In genomic region chr19:38729653-38730469, GRCh38 we compare ENCODE assay signal across 9 cellular contexts. TPM values are rescaled to one million over a fixed set of nuclear protein-coding genes. Genes with fewer than 3 reads are reported as not detected.
DNase-seq lines count a peak whose midpoint lies in the region; ATAC-seq lines count a peak whose summit lies in the region.
"Had no signal": no experiment of that assay in that cellular context is flagged by ENCODE, and none has a peak within 500 bp of the region (broad histone marks: within the 10 kb centered on the region; RNA-seq: fewer than 3 reads in every experiment).

No MANE protein-coding gene starts in this region.

- no peaks in the 10 kb centered on the region for H3K9me3 Mint-ChIP-seq in activated CD4-positive, alpha-beta T cell treated with anti-CD3 and anti-CD28 coated beads, Interleukin-2, amount 10 ng/mL, durations not matched to agents 7 days and 5 days
- H3K9me3 Mint-ChIP-seq in stimulated activated memory B cell treated with anti-CD40 and anti-IgM and Interleukin-4, amounts not matched to agents 10 μg/mL and 1 μg/mL and 100 μg/mL, for 72 hours, result no peaks in the 10 kb centered on the region

- DNase-seq in NK-92 treated with Interleukin-12 subunit alpha and Interleukin-12 subunit beta, amount 100 ng/mL, for 24 hours (lab: John Stamatoyannopoulos, UW), result peak; percentile 34
- DNase-seq in NK-92 (lab: John Stamatoyannopoulos, UW; ENCODE audit: unreplicated experiment) (no peak), NCI-H2171 treated with DMSO at 0.1 percent for 48 hours (lab: John Stamatoyannopoulos, UW) (peak; percentile 28), dermis blood vessel endothelial cell (peak; percentile 75), mucosa of gallbladder (ENCODE audit: low spot score) (peak; percentile 79)
- peak; percentile 80 for DNase-seq in activated CD4-positive, alpha-beta T cell treated with anti-CD3 and anti-CD28 coated beads, Interleukin-2, amount 10 ng/mL, durations not matched to agents 7 days and 5 days

- CTCF ChIA-PET in activated CD4-positive, alpha-beta T cell treated with anti-CD3 and anti-CD28 coated beads, Interleukin-2, amount 10 ng/mL, durations not matched to agents 7 days and 5 days (lab: Charles Lee), result no interaction called here

- no peaks in the 10 kb centered on the region for H3K27me3 Mint-ChIP-seq in activated CD4-positive, alpha-beta T cell treated with anti-CD3 and anti-CD28 coated beads, Interleukin-2, amount 10 ng/mL, durations not matched to agents 7 days and 5 days
- no peaks in the 10 kb centered on the region for H3K27me3 Mint-ChIP-seq in stimulated activated memory B cell treated with anti-CD40 and anti-IgM and Interleukin-4, amounts not matched to agents 10 μg/mL and 1 μg/mL and 100 μg/mL, for 72 hours

- peak overlapping the region; percentile 78 for H3K27ac Mint-ChIP-seq in activated CD4-positive, alpha-beta T cell treated with anti-CD3 and anti-CD28 coated beads, Interleukin-2, amount 10 ng/mL, durations not matched to agents 7 days and 5 days
- peak overlapping the region; percentile 38 for H3K27ac Mint-ChIP-seq in stimulated activated memory B cell treated with anti-CD40 and anti-IgM and Interleukin-4, amounts not matched to agents 10 μg/mL and 1 μg/mL and 100 μg/mL, for 72 hours

- POLR2A ChIA-PET in activated CD4-positive, alpha-beta T cell treated with anti-CD3 and anti-CD28 coated beads, Interleukin-2, amount 10 ng/mL, durations not matched to agents 7 days and 5 days (lab: Charles Lee), result no interaction called here

- H3K36me3 Mint-ChIP-seq in activated CD4-positive, alpha-beta T cell treated with anti-CD3 and anti-CD28 coated beads, Interleukin-2, amount 10 ng/mL, durations not matched to agents 7 days and 5 days (ENCODE audit: low read depth), result peaks cover 21% of the 10 kb centered on the region
- peaks cover 53% of the 10 kb centered on the region for H3K36me3 Mint-ChIP-seq in stimulated activated memory B cell treated with anti-CD40 and anti-IgM and Interleukin-4, amounts not matched to agents 10 μg/mL and 1 μg/mL and 100 μg/mL, for 72 hours

- ATAC-seq in stimulated activated memory B cell treated with anti-CD40 and anti-IgM and Interleukin-4, amounts not matched to agents 10 μg/mL and 1 μg/mL and 100 μg/mL, for 72 hours, result peak; percentile 75
- no peak for ATAC-seq in GM18907 (IDR thresholded peaks at IDR 0.05; ENCODE audit: unreplicated experiment)

- no peak overlapping the region for H3K4me3 Mint-ChIP-seq in activated CD4-positive, alpha-beta T cell treated with anti-CD3 and anti-CD28 coated beads, Interleukin-2, amount 10 ng/mL, durations not matched to agents 7 days and 5 days
- no peak overlapping the region for H3K4me3 Mint-ChIP-seq in stimulated activated memory B cell treated with anti-CD40 and anti-IgM and Interleukin-4, amounts not matched to agents 10 μg/mL and 1 μg/mL and 100 μg/mL, for 72 hours

- peaks cover 30% of the 10 kb centered on the region for H3K4me1 Mint-ChIP-seq in activated CD4-positive, alpha-beta T cell treated with anti-CD3 and anti-CD28 coated beads, Interleukin-2, amount 10 ng/mL, durations not matched to agents 7 days and 5 days
- H3K4me1 Mint-ChIP-seq in stimulated activated memory B cell treated with anti-CD40 and anti-IgM and Interleukin-4, amounts not matched to agents 10 μg/mL and 1 μg/mL and 100 μg/mL, for 72 hours, result peaks cover 56% of the 10 kb centered on the region

RNA-seq across cellular contexts. Expression of gene CAPN12, which starts 14.4 kb away (rescaled TPM):
- total RNA-seq in activated CD4-positive, alpha-beta T cell treated with anti-CD3 and anti-CD28 coated beads, Interleukin-2, amount 10 ng/mL, durations not matched to agents 7 days and 5 days, result 1 to 10 TPM; 3.5 to 3.7 TPM
- total RNA-seq in dermis blood vessel endothelial cell (0.05 TPM in 1 of 2 replicates, not detected in the other), mucosa of gallbladder (206 TPM)

RNA-seq across cellular contexts. Expression of gene LGALS7, which starts 43.5 kb away (rescaled TPM):
- not detected for total RNA-seq in activated CD4-positive, alpha-beta T cell treated with anti-CD3 and anti-CD28 coated beads, Interleukin-2, amount 10 ng/mL, durations not matched to agents 7 days and 5 days
- total RNA-seq in dermis blood vessel endothelial cell (not detected in 2 replicates), mucosa of gallbladder (not detected)
- total RNA-seq: mononuclear cell had no signal

RNA-seq across cellular contexts. Expression of gene LGALS7B, which starts 59.1 kb away (rescaled TPM):
- total RNA-seq in activated CD4-positive, alpha-beta T cell treated with anti-CD3 and anti-CD28 coated beads, Interleukin-2, amount 10 ng/mL, durations not matched to agents 7 days and 5 days, result not detected
- total RNA-seq in dermis blood vessel endothelial cell (1.4 TPM in 1 of 2 replicates, not detected in the other), mucosa of gallbladder (3.1 TPM)
- total RNA-seq: mononuclear cell had no signal

Comparison
In these comparisons a context has a peak if more than half of its experiments do, and no peak if none do; other contexts are left out.
1. RNA of gene CAPN12, which starts 14.4 kb away (total RNA-seq): 206 TPM in mucosa of gallbladder (single experiment); 3.5 to 3.7 TPM in activated CD4-positive, alpha-beta T cell treated with anti-CD3 and anti-CD28 coated beads, Interleukin-2, amount 10 ng/mL, durations not matched to agents 7 days and 5 days and 0.05 TPM in dermis blood vessel endothelial cell; every median in the first group is over 10 times any median in the second.